Comparison of ENCODE assay signal across 20 cellular contexts in genomic region chr6:6626227-6626626, GRCh38. TPM values are rescaled to one million over a fixed set of nuclear protein-coding genes. Genes with fewer than 3 reads are reported as not detected.
DNase-seq lines count a peak whose midpoint lies in the region; ATAC-seq, FAIRE-seq and TF ChIP-seq lines count a peak whose summit lies in the region.
"Had no signal": no experiment of that assay in that cellular context is flagged by ENCODE, and none has a peak within 500 bp of the region (broad histone marks: within the 10 kb centered on the region; RNA-seq: fewer than 3 reads in every experiment).

No MANE protein-coding gene starts in this region.

- in situ Hi-C loops in G401 (cut with HindIII; ENCODE audit: low sequenced_read_pairs): no loop called here
- in situ Hi-C loops in K562 (cut with MboI): no loop called here

- DNase-seq in G401 (ENCODE audit: low spot score): peak; percentile 58
- DNase-seq in K562 (ENCODE audit: extremely low read depth in 1 of 4, low spot score in 3 of 4): no peak
- no peak for DNase-seq in endothelial cell of umbilical vein (ENCODE audit: low read depth, low spot score)
- DNase-seq in trophoblast cell: no peak
- no peak for DNase-seq in spleen
- DNase-seq in NCI-H1105 treated with DMSO at 0.1 percent for 48 hours (lab: John Stamatoyannopoulos, UW): no peak
- DNase-seq: ACHN; BE2C; CD4-positive, CD25-positive, alpha-beta regulatory T cell; CD8-positive, alpha-beta memory T cell; COR-L47; DMS153; DMS79; GF-D8; H9 had no signal

- H3K79me1 ChIP-seq in trophoblast cell (ENCODE audit: low read length): no peaks in the 10 kb centered on the region

- POLR2A ChIA-PET in K562 (lab: Yijun Ruan, JAX): interaction anchor here (0.6 to 1.6 kb wide), 3 partner anchors 10 to 1618 kb away, joined by 3 read pairs; no protein-coding TSS in a partner anchor
- POLR2A ChIA-PET in endothelial cell of umbilical vein (lab: Charles Lee): no interaction called here

- TF ChIP-seq EP300 in K562 (IDR thresholded peaks at IDR 0.05; ENCODE audit: low read length): no peak

- peaks cover 21 to 44% of the 10 kb centered on the region in 2 experiments; a peak in 4 of 5 replicates for H3K27me3 ChIP-seq in K562 (ENCODE audit: control insufficient read depth in 2 of 2, insufficient read depth in 2 of 2, low read length in 2 of 2)
- H3K27me3 ChIP-seq in endothelial cell of umbilical vein (ENCODE audit: control insufficient read depth in 2 of 2, insufficient read depth in 2 of 2, low read length in 2 of 2): peaks cover 0 to 3% of the 10 kb centered on the region in 2 experiments
- no peaks in the 10 kb centered on the region for H3K27me3 ChIP-seq in trophoblast cell (ENCODE audit: insufficient read depth, low read length)
- H3K27me3 ChIP-seq in spleen (replicated peaks in 1 of 7): no peaks in the 10 kb centered on the region
- H3K27me3 ChIP-seq: BE2C had no signal

- H2AK5ac ChIP-seq in trophoblast cell (ENCODE audit: low read length): no peak overlapping the region

- no peak overlapping the region for H3K4me2 ChIP-seq in K562 (ENCODE audit: insufficient read depth, low read length)
- no peak overlapping the region for H3K4me2 ChIP-seq in endothelial cell of umbilical vein (ENCODE audit: insufficient read depth, low read length)
- H3K4me2 ChIP-seq in trophoblast cell (ENCODE audit: low read length): no peak overlapping the region

- TF ChIP-seq CTCF in K562 (IDR thresholded peaks at IDR 0.05 in 2 of 3, conservative IDR thresholded peaks at IDR 0.05 in 1 of 3; ENCODE audit: insufficient read depth in 2 of 3, low read depth in 1 of 3, low read length in 3 of 3): no peak
- TF ChIP-seq CTCF in endothelial cell of umbilical vein (IDR thresholded peaks at IDR 0.05; ENCODE audit: extremely low read depth in 1 of 2, insufficient read depth in 1 of 2, low read depth in 1 of 2, low read length in 2 of 2): no peak
- TF ChIP-seq CTCF in spleen (IDR thresholded peaks at IDR 0.05 in 8 of 11, conservative IDR thresholded peaks at IDR 0.05 in 3 of 11): no peak

- no peak overlapping the region for H3K4me3 ChIP-seq in K562
- no peak overlapping the region for H3K4me3 ChIP-seq in endothelial cell of umbilical vein (replicated peaks in 1 of 3; ENCODE audit: insufficient read depth in 1 of 3, low read depth in 1 of 3, low read length in 3 of 3)
- no peak overlapping the region for H3K4me3 ChIP-seq in trophoblast cell (ENCODE audit: low read depth, low read length)
- H3K4me3 ChIP-seq in spleen: no peak overlapping the region

- H3K9me1 ChIP-seq in K562 (ENCODE audit: control insufficient read depth, insufficient read depth, low read length) (no peaks in the 10 kb centered on the region), endothelial cell of umbilical vein (replicated peaks; ENCODE audit: control insufficient read depth, extremely low read depth, insufficient read depth, low read length) (no peaks in the 10 kb centered on the region)

- WGBS in K562 (ENCODE audit: insufficient coverage, low coverage, missing lambda C conversion rate): 0% methylated on average over 6 of the region's 6 CpGs
- no CpG with 5 or more reads among the region's 6 CpGs for WGBS in trophoblast cell (ENCODE audit: extremely low coverage, insufficient coverage, insufficient read length)
- 84 to 94% (median 92%) methylated on average over 6 of the region's 6 CpGs for WGBS in spleen, 5 donors

- dilution Hi-C loops in endothelial cell of umbilical vein (cut with MboI; ENCODE audit: extremely low pct_ligation_motif_present, low sequenced_read_pairs): no loop called here

- H3K27ac ChIP-seq in K562 (ENCODE audit: extremely low read depth, low read depth, low read length): no peak overlapping the region
- no peak overlapping the region for H3K27ac ChIP-seq in endothelial cell of umbilical vein (ENCODE audit: insufficient read depth, low read depth, low read length)
- no peak overlapping the region for H3K27ac ChIP-seq in trophoblast cell (ENCODE audit: low read depth, low read length)
- no peak overlapping the region for H3K27ac ChIP-seq in spleen

- intact Hi-C loops in K562 (cut with micrococcal nuclease) (no loop called here), endothelial cell of umbilical vein (cut with micrococcal nuclease) (no loop called here), spleen (cut with DNase I; ENCODE audit: low total_unique reads) (no loop called here)

- no peaks in the 10 kb centered on the region for H3K79me2 ChIP-seq in K562 (ENCODE audit: control insufficient read depth, insufficient read depth, low read length)
- no peaks in the 10 kb centered on the region for H3K79me2 ChIP-seq in endothelial cell of umbilical vein (ENCODE audit: control insufficient read depth, insufficient read depth, low read length)
- H3K79me2 ChIP-seq in trophoblast cell (ENCODE audit: control insufficient read depth, insufficient read depth, low read length, poor library complexity): no peaks in the 10 kb centered on the region

- H2AFZ ChIP-seq in K562 (ENCODE audit: low read depth, low read length): no peak overlapping the region
- H2AFZ ChIP-seq in endothelial cell of umbilical vein (ENCODE audit: low read depth, low read length): no peak overlapping the region
- no peak overlapping the region for H2AFZ ChIP-seq in trophoblast cell (ENCODE audit: insufficient read depth, low read length, poor library complexity)

- no peak overlapping the region for H3K23ac ChIP-seq in trophoblast cell (ENCODE audit: low read length)

- no peak overlapping the region for H3K9ac ChIP-seq in K562 (ENCODE audit: insufficient read depth in 1 of 2, low read depth in 2 of 2, low read length in 2 of 2)
- H3K9ac ChIP-seq in endothelial cell of umbilical vein (replicated peaks; ENCODE audit: extremely low read depth, insufficient read depth, low read length): no peak overlapping the region
- H3K9ac ChIP-seq in trophoblast cell (ENCODE audit: low read length): no peak overlapping the region

- TF ChIP-seq RAD21 in K562 (CRISPR knock-in tag; conservative IDR thresholded peaks at IDR 0.05 in 1 of 2, IDR thresholded peaks at IDR 0.05 in 1 of 2): peak; percentile 19 to 21; a peak in 2 of 4 replicates

- H3K4ac ChIP-seq in trophoblast cell (ENCODE audit: low read depth, low read length): no peak overlapping the region

- CTCF ChIA-PET in K562 (lab: Yijun Ruan, JAX; ENCODE audit: low intra/inter-chr PET ratio): no interaction called here
- CTCF ChIA-PET in endothelial cell of umbilical vein (lab: Charles Lee): interaction anchor here (1.2 kb wide), 1 partner anchor 10 kb away, joined by 3 read pairs; no protein-coding TSS in a partner anchor

- no peaks in the 10 kb centered on the region; a peak in 1 of 5 replicates for H3K4me1 ChIP-seq in K562 (replicated peaks in 1 of 2; ENCODE audit: control insufficient read depth in 2 of 2, insufficient read depth in 2 of 2, low read length in 2 of 2)
- H3K4me1 ChIP-seq in endothelial cell of umbilical vein (ENCODE audit: control insufficient read depth, extremely low read depth, insufficient read depth, low read length): no peaks in the 10 kb centered on the region
- no peaks in the 10 kb centered on the region for H3K4me1 ChIP-seq in trophoblast cell (ENCODE audit: control insufficient read depth in 1 of 2, insufficient read depth in 2 of 2, low read length in 2 of 2)
- peaks cover 0 to 9% (median 5%) of the 10 kb centered on the region in 6 donors for H3K4me1 ChIP-seq in spleen

- ATAC-seq in K562: 0 out of 3 replicates have a peak, but pooled peaks have one; percentile 23
- ATAC-seq: HepG2 had no signal

- no peak overlapping the region for H2BK5ac ChIP-seq in trophoblast cell (ENCODE audit: low read depth, low read length, poor library complexity)

- no peak overlapping the region for H2BK120ac ChIP-seq in trophoblast cell (ENCODE audit: insufficient read depth, low read length, poor library complexity)

- TF ChIP-seq POLR2A in K562 (conservative IDR thresholded peaks at IDR 0.05) (no peak), endothelial cell of umbilical vein (IDR thresholded peaks at IDR 0.05; ENCODE audit: low read depth, low read length) (no peak), spleen (IDR thresholded peaks at IDR 0.05) (no peak)

- H3K9me3 ChIP-seq in K562 (replicated peaks; ENCODE audit: control insufficient read depth, insufficient read depth, low read depth, low read length): no peaks in the 10 kb centered on the region
- H3K9me3 ChIP-seq in endothelial cell of umbilical vein (replicated peaks; ENCODE audit: control insufficient read depth, insufficient read depth, low read length): no peaks in the 10 kb centered on the region
- peaks cover 1% of the 10 kb centered on the region for H3K9me3 ChIP-seq in trophoblast cell (ENCODE audit: insufficient read depth, low read depth, low read length)
- H3K9me3 ChIP-seq in spleen: no peaks in the 10 kb centered on the region
- H3K9me3 ChIP-seq: BE2C had no signal

- H4K8ac ChIP-seq in trophoblast cell (ENCODE audit: low read depth, low read length): no peak overlapping the region

- FAIRE-seq in K562 (lab: Jason Lieb, UNC) (no peak), endothelial cell of umbilical vein (lab: Jason Lieb, UNC) (peak; percentile 12)
- FAIRE-seq: A204.1, GM19239, H1, HepG2 had no signal

- no peak overlapping the region for H3K14ac ChIP-seq in trophoblast cell (ENCODE audit: low read length)

- H3K36me3 ChIP-seq in K562 (ENCODE audit: control insufficient read depth, insufficient read depth, low read length) (no peaks in the 10 kb centered on the region), endothelial cell of umbilical vein (ENCODE audit: control insufficient read depth in 2 of 2, extremely low read depth in 1 of 2, insufficient read depth in 2 of 2, low read length in 2 of 2) (no peaks in the 10 kb centered on the region), trophoblast cell (ENCODE audit: control insufficient read depth in 1 of 2, insufficient read depth in 2 of 2, low read length in 2 of 2) (no peaks in the 10 kb centered on the region), spleen (peaks cover 0 to 59% (median 0%) of the 10 kb centered on the region in 6 donors)
- H3K36me3 ChIP-seq: BE2C had no signal

- H4K20me1 ChIP-seq in K562 (replicated peaks; ENCODE audit: control insufficient read depth, insufficient read depth, low read length) (no peaks in the 10 kb centered on the region), endothelial cell of umbilical vein (replicated peaks; ENCODE audit: control insufficient read depth, extremely low read depth, insufficient read depth, low read length) (no peaks in the 10 kb centered on the region)

- H2BK12ac ChIP-seq in trophoblast cell (ENCODE audit: low read length): no peak overlapping the region

- no peak overlapping the region for H4K91ac ChIP-seq in trophoblast cell (ENCODE audit: low read depth, low read length)

- H4K12ac ChIP-seq in trophoblast cell (ENCODE audit: low read depth, low read length): no peak overlapping the region

- BruUV-seq in K562 (replicated peaks; lab: Mats Ljungman, UMichigan) (no TSS peak), endothelial cell of umbilical vein (replicated peaks; lab: Mats Ljungman, UMichigan) (no TSS peak)

- H3K18ac ChIP-seq in trophoblast cell (ENCODE audit: low read length): no peak overlapping the region

RNA-seq across cellular contexts. Expression of gene LY86, which starts 37.7 kb away (rescaled TPM):
- not detected in 2 replicates for total RNA-seq in G401 (2014; rRNA removed; shearing (Covaris generic))
- total RNA-seq in K562 (2011; cell fraction: chromatin; rRNA removed; ENCODE audit: low replicate concordance): not detected in 2 replicates
- not detected in 2 replicates for total RNA-seq in K562 (2011; cell fraction: nucleolus; rRNA removed)
- total RNA-seq in K562 (2011; cell fraction: nucleoplasm; rRNA removed): not detected in 2 replicates
- total RNA-seq in K562 (2014; rRNA removed) (not detected in 2 replicates), K562 (2014; rRNA removed; fragmentation: Illumina TruSeq; extraction: Trizol) (not detected in 2 replicates), K562 (2015; rRNA removed; fragmentation: Illumina TruSeq; extraction: Trizol) (not detected in 2 replicates), K562 (2021) (not detected in 2 replicates), endothelial cell of umbilical vein (not detected in 2 replicates), spleen (10 to 100 TPM; 31.7 to 89.9 (median 50.0) TPM)
- polyA plus RNA-seq in K562 (2011; rRNA removed) (not detected in 2 replicates), K562 (2014; fragmentation: Illumina TruSeq; extraction: Trizol) (not detected in 2 replicates), K562 (2014; fragmentation: Nextera tagmentation; extraction: Ambion mirVana) (under 1 TPM; 0.08 to 0.20 TPM), K562 (2014; rRNA removed) (not detected in 2 replicates), endothelial cell of umbilical vein (not detected in 2 replicates), spleen (100 to 1,000 TPM; 106 to 145 (median 131) TPM)
- polyA plus RNA-seq in K562 (2011; cell fraction: cytosol; rRNA removed): not detected in 2 replicates
- not detected in 2 replicates for polyA plus RNA-seq in K562 (2011; cell fraction: nucleus; rRNA removed)
- polyA plus RNA-seq in K562 (2012): not detected in 2 replicates
- polyA minus RNA-seq in K562 (2011; rRNA and poly(A)+ RNA removed): not detected in 2 replicates
- not detected in 2 replicates for polyA minus RNA-seq in K562 (2011; cell fraction: cytosol; rRNA and poly(A)+ RNA removed)
- polyA minus RNA-seq in K562 (2011; cell fraction: nucleus; rRNA and poly(A)+ RNA removed): not detected in 2 replicates
- not detected in 2 replicates for polyA plus RNA-seq in endothelial cell of umbilical vein (2011; cell fraction: cytosol; rRNA removed)
- polyA plus RNA-seq in endothelial cell of umbilical vein (2011; cell fraction: nucleus; rRNA removed): not detected in 2 replicates
- not detected in 2 replicates for polyA plus RNA-seq in endothelial cell of umbilical vein (2012)
- polyA minus RNA-seq in endothelial cell of umbilical vein: not detected in 2 replicates
- polyA minus RNA-seq in endothelial cell of umbilical vein (2011; cell fraction: cytosol; rRNA and poly(A)+ RNA removed): not detected
- not detected in 2 replicates for polyA minus RNA-seq in endothelial cell of umbilical vein (2011; cell fraction: nucleus; rRNA and poly(A)+ RNA removed)
- polyA plus RNA-seq in trophoblast cell (2013): not detected in 2 replicates
- total RNA-seq: CD4-positive, CD25-positive, alpha-beta regulatory T cell; Daoy; H1; H9; HepG2 had no signal
- polyA plus RNA-seq: H1, HepG2 had no signal

Comparison
In these comparisons a context has a peak if more than half of its experiments do, and no peak if none do; other contexts are left out.
1. RNA of gene LY86, which starts 37.7 kb away (total RNA-seq): 31.7 to 89.9 TPM in spleen; not detected in G401, not detected in K562 and not detected in endothelial cell of umbilical vein; every median in the first group is over 10 times any median in the second.